11 cellular contexts compared by ENCODE assay signal in the genomic region with DNA sequence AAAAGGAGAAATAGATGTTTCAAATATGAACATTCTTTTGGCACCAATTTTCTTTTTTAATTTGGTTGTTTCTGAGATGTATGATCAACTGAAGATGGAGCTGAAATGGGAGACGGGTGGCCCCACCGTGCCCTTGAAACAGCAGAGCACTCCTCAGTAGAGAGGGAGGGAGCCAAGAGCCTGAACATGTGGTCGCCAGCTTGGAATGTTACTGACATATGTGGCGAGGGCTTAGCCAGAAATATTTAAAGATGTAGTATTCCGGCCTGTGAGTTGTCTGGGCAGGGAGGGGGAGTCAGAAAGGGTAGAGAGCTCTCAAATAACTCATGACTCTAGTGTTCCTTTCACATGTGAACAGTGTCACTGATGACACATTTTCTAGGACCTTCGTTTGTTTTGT. TPM values are rescaled to one million over a fixed set of nuclear protein-coding genes. Genes with fewer than 3 reads are reported as not detected.
DNase-seq lines count a peak whose midpoint lies in the region; TF ChIP-seq lines count a peak whose summit lies in the region.
"Had no signal": no experiment of that assay in that cellular context is flagged by ENCODE, and none has a peak within 500 bp of the region (broad histone marks: within the 10 kb centered on the region; RNA-seq: fewer than 3 reads in every experiment).

No MANE protein-coding gene starts in this region.

- intact Hi-C loops in prostate gland (cut with DNase I) = no loop called here

- DNase-seq in AG08395 (ENCODE audit: low spot score) (peak; percentile 74), HS-5 (ENCODE audit: low read depth) (peak; percentile 62), astrocyte of the hippocampus (ENCODE audit: low read depth, low spot score) (peak; percentile 78), left kidney (ENCODE audit: low read depth, low spot score) (peak; percentile 38), tibial nerve (ENCODE audit: low spot score in 2 of 2) (no peak), prostate gland (ENCODE audit: low spot score) (no peak), substantia nigra (lab: John Stamatoyannopoulos, UW) (no peak)
- DNase-seq in stimulated activated CD4-positive, alpha-beta T cell treated with anti-CD3 and anti-CD28 coated beads, Interleukin-12 subunit alpha, Interleukin-12 subunit beta, amount 100 ng/mL, for 4 hours = no peak

- TF ChIP-seq EP300 in tibial nerve (IDR thresholded peaks at IDR 0.05) = no peak

- WGBS in tibial nerve, 2 donors = 50 to 51% methylated on average over 6 of the region's 6 CpGs
- WGBS in prostate gland = 65% methylated on average over 6 of the region's 6 CpGs

- H3K27ac ChIP-seq in tibial nerve (no peak overlapping the region), prostate gland (no peak overlapping the region), substantia nigra (ENCODE audit: low read depth, low read length, poor library complexity, severe bottlenecking) (no peak overlapping the region)
- H3K27ac ChIP-seq: C4-2B, gastroesophageal sphincter, RWPE1 had no signal

- H3K27me3 ChIP-seq in tibial nerve (no peaks in the 10 kb centered on the region), prostate gland (replicated peaks; ENCODE audit: insufficient read depth) (no peaks in the 10 kb centered on the region)
- H3K27me3 ChIP-seq: gastroesophageal sphincter had no signal

- H3K4me1 ChIP-seq in tibial nerve = peaks cover 0 to 25% (median 0%) of the 10 kb centered on the region in 4 donors
- H3K4me1 ChIP-seq in prostate gland (replicated peaks) = no peaks in the 10 kb centered on the region
- H3K4me1 ChIP-seq: gastroesophageal sphincter had no signal

- TF ChIP-seq CTCF in tibial nerve (IDR thresholded peaks at IDR 0.05) = no peak
- TF ChIP-seq CTCF in prostate gland (IDR thresholded peaks at IDR 0.05) = no peak

- H3K4me3 ChIP-seq in tibial nerve = no peak overlapping the region
- no peak overlapping the region for H3K4me3 ChIP-seq in prostate gland
- H3K4me3 ChIP-seq: gastroesophageal sphincter had no signal

- H3K36me3 ChIP-seq in tibial nerve (peaks cover 0 to 69% (median 11%) of the 10 kb centered on the region in 3 donors), prostate gland (peaks cover 0 to 4% of the 10 kb centered on the region in 2 donors)

- TF ChIP-seq POLR2A in tibial nerve (IDR thresholded peaks at IDR 0.05) = no peak
- no peak for TF ChIP-seq POLR2A in prostate gland (IDR thresholded peaks at IDR 0.05)

- H3K9me3 ChIP-seq in tibial nerve = no peaks in the 10 kb centered on the region
- no peaks in the 10 kb centered on the region for H3K9me3 ChIP-seq in prostate gland
- H3K9me3 ChIP-seq: gastroesophageal sphincter had no signal

RNA-seq across cellular contexts. Expression of gene MRC2, which starts 13.3 kb away (rescaled TPM):
- 100 to 1,000 TPM in 1 of 4 donors, 10 to 100 TPM in 3; 51.9 to 117 (median 78.0) TPM for total RNA-seq in tibial nerve
- total RNA-seq in prostate gland = 10 to 100 TPM; 34.2 to 73.7 TPM

Comparison
In these comparisons a context has a peak if more than half of its experiments do, and no peak if none do; other contexts are left out.
1. DNase-seq: peak in AG08395 (single experiment), HS-5 (single experiment), astrocyte of the hippocampus (single experiment) and left kidney (single experiment); none in tibial nerve (0 of 2), stimulated activated CD4-positive, alpha-beta T cell treated with anti-CD3 and anti-CD28 coated beads, Interleukin-12 subunit alpha, Interleukin-12 subunit beta, amount 100 ng/mL, for 4 hours (single experiment), prostate gland (single experiment) and substantia nigra (0 of 49).